ENCODE assay signal across 10 cellular contexts in genomic region chr2:142866426-142866825, GRCh38. TPM values are rescaled to one million over a fixed set of nuclear protein-coding genes. Genes with fewer than 3 reads are reported as not detected.
A peak's percentile ranks its signal among the peaks of the same experiment; 100 is the strongest.
DNase-seq lines count a peak whose midpoint lies in the region; ATAC-seq and TF ChIP-seq lines count a peak whose summit lies in the region.
"Had no signal": no experiment of that assay in that cellular context is flagged by ENCODE, and none has a peak within 500 bp of the region (broad histone marks: within the 10 kb centered on the region; RNA-seq: fewer than 3 reads in every experiment).

No MANE protein-coding gene starts in this region.

- TF ChIP-seq CTCF in A673 (conservative IDR thresholded peaks at IDR 0.05; ENCODE audit: low read depth, low read length): no peak

- no peaks in the 10 kb centered on the region for H3K9me3 ChIP-seq in A673 (ENCODE audit: low read depth, low read length, poor library complexity, severe bottlenecking)

- no peaks in the 10 kb centered on the region for H3K9me3 Mint-ChIP-seq in activated naive CD8-positive, alpha-beta T cell treated with anti-CD3 and anti-CD28 coated beads, Interleukin-2, amount 50 U/mL, for 24 hours
- H3K9me3 Mint-ChIP-seq: activated CD8-positive, alpha-beta T cell treated with anti-CD3 and anti-CD28 coated beads for 36 hours had no signal

- intact Hi-C loops in A673 (cut with micrococcal nuclease; ENCODE audit: unreplicated experiment): no loop called here

- H3K36me3 Mint-ChIP-seq in activated naive CD8-positive, alpha-beta T cell treated with anti-CD3 and anti-CD28 coated beads, Interleukin-2, amount 50 U/mL, for 24 hours (ENCODE audit: low read depth): no peaks in the 10 kb centered on the region
- H3K36me3 Mint-ChIP-seq: brain had no signal

- H3K36me3 ChIP-seq in A673 (ENCODE audit: insufficient read depth, low read length, poor library complexity, severe bottlenecking): no peaks in the 10 kb centered on the region

- ATAC-seq in GM18511 (IDR thresholded peaks at IDR 0.05; ENCODE audit: unreplicated experiment) (peak; percentile 35), GM21723 (IDR thresholded peaks at IDR 0.05; ENCODE audit: unreplicated experiment) (peak; percentile 29), HG03342 (IDR thresholded peaks at IDR 0.05; ENCODE audit: unreplicated experiment) (peak; percentile 22), left lobe of liver (peak; percentile 51)
- ATAC-seq in activated naive CD8-positive, alpha-beta T cell treated with anti-CD3 and anti-CD28 coated beads, Interleukin-2, amount 50 U/mL, for 24 hours: no peak
- ATAC-seq: activated CD8-positive, alpha-beta T cell treated with anti-CD3 and anti-CD28 coated beads for 36 hours had no signal

- H3K4me3 ChIP-seq in A673 (ENCODE audit: low read depth, low read length, poor library complexity, severe bottlenecking): no peak overlapping the region

- no peak overlapping the region for H3K4me3 Mint-ChIP-seq in activated naive CD8-positive, alpha-beta T cell treated with anti-CD3 and anti-CD28 coated beads, Interleukin-2, amount 50 U/mL, for 24 hours
- H3K4me3 Mint-ChIP-seq: activated CD8-positive, alpha-beta T cell treated with anti-CD3 and anti-CD28 coated beads for 36 hours had no signal

- POLR2A ChIA-PET in A673 (lab: Charles Lee; ENCODE audit: low non-redundant PET): no interaction called here

- H3K4me1 ChIP-seq in A673 (ENCODE audit: insufficient read depth, low read length, poor library complexity, severe bottlenecking): no peaks in the 10 kb centered on the region

- BruUV-seq in A673 (replicated peaks; lab: Mats Ljungman, UMichigan): no TSS peak

- H3K27me3 ChIP-seq in A673 (replicated peaks; ENCODE audit: insufficient read depth, low read depth, low read length, poor library complexity): no peaks in the 10 kb centered on the region

- no peak overlapping the region for H3K27ac Mint-ChIP-seq in activated naive CD8-positive, alpha-beta T cell treated with anti-CD3 and anti-CD28 coated beads, Interleukin-2, amount 50 U/mL, for 24 hours
- H3K27ac Mint-ChIP-seq: activated CD8-positive, alpha-beta T cell treated with anti-CD3 and anti-CD28 coated beads for 36 hours; brain had no signal

- CTCF ChIA-PET in A673 (lab: Charles Lee): no interaction called here

- H3K27ac ChIP-seq in A673 (ENCODE audit: low read depth, low read length, poor library complexity, severe bottlenecking): no peak overlapping the region

- peaks cover 6% of the 10 kb centered on the region for H3K4me1 Mint-ChIP-seq in activated naive CD8-positive, alpha-beta T cell treated with anti-CD3 and anti-CD28 coated beads, Interleukin-2, amount 50 U/mL, for 24 hours
- H3K4me1 Mint-ChIP-seq: brain had no signal

- H3K27me3 Mint-ChIP-seq in activated naive CD8-positive, alpha-beta T cell treated with anti-CD3 and anti-CD28 coated beads, Interleukin-2, amount 50 U/mL, for 24 hours: no peaks in the 10 kb centered on the region
- H3K27me3 Mint-ChIP-seq: activated CD8-positive, alpha-beta T cell treated with anti-CD3 and anti-CD28 coated beads for 36 hours had no signal

- no peak for DNase-seq in left lobe of liver (ENCODE audit: low spot score)
- DNase-seq in D341Med (ENCODE audit: low spot score): no peak
- DNase-seq in activated naive CD8-positive, alpha-beta T cell treated with anti-CD3 and anti-CD28 coated beads, Interleukin-2, amount 50 U/mL, for 24 hours: no peak
- DNase-seq in A673 (ENCODE audit: low spot score): no peak
- DNase-seq in GF-D8 (lab: John Stamatoyannopoulos, UW): no peak
- DNase-seq: activated CD8-positive, alpha-beta T cell treated with anti-CD3 and anti-CD28 coated beads for 36 hours had no signal

RNA-seq across cellular contexts. Expression of gene KYNU, which starts 11.0 kb away (rescaled TPM):
- total RNA-seq in left lobe of liver (38.6 TPM), A673 (2021) (0.44 and 2.5 TPM in 2 replicates)
- total RNA-seq: activated CD8-positive, alpha-beta T cell treated with anti-CD3 and anti-CD28 coated beads for 36 hours had no signal

Comparison
In these comparisons a context has a peak if more than half of its experiments do, and no peak if none do; other contexts are left out.
1. RNA of gene KYNU, which starts 11.0 kb away (total RNA-seq): 38.6 TPM in left lobe of liver (single experiment); 0.44 to 2.5 TPM in A673; every median in the first group is over 10 times any median in the second.